In the genomic region with DNA sequence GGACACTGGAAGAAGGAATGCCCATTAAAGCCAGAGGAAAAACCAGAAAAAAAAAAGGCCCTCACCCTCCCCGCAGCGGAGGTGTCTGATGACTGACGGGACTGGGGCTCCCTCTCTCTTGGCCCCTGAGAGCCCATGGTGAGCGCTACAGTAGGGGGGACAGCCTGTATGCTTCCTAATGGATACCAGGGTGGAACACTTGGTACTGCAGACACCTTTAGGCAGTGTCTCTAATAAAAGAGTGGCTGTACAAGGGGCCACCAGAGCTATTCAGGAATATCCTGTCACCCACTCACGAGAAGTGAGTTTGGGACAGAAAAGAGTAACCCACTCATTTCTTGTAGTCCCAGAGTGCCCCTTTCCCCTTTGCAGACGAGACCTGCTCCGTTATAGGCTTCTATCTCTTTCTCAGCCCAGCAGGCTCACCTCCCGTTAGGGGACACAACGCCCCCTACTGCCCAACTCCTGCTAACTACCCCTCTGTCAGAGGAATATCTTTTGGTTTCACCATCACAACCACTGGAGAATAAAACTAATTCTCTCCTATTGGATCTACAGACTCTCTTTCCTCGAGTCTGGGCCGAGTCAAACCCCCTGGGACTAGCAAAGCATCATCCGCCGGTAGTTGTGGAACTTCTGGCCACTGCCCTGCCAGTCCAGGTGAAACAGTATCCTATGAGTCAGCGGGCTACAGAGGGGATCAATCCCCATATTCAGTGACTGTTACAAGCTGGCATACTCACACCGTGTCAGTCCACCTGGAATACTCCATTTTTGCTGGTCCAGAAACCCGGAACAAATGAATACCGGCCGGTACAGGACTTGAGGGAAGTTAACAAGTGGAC, we compare ENCODE assay signal across 8 cellular contexts. TPM values are rescaled to one million over a fixed set of nuclear protein-coding genes. Genes with fewer than 3 reads are reported as not detected.
DNase-seq lines count a peak whose midpoint lies in the region; ATAC-seq and TF ChIP-seq lines count a peak whose summit lies in the region.

No MANE protein-coding gene starts in this region.

- no peaks in the 10 kb centered on the region for H3K9me3 Mint-ChIP-seq in activated naive CD4-positive, alpha-beta T cell treated with anti-CD3 and anti-CD28 coated beads, Interleukin-2, amount 50 U/mL, for 72 hours

- DNase-seq in EL (peak; percentile 57), HUDEP-2 (lab: John Stamatoyannopoulos, UW; ENCODE audit: unreplicated experiment in 76 of 76) (peak in 70 of 76 experiments; percentile 5 to 80 (median 54)), hepatic stellate cell (ENCODE audit: low spot score) (peak; percentile 41), epidermal melanocyte (ENCODE audit: insufficient read length, low spot score) (no peak)
- peak; percentile 67 to 79 for DNase-seq in activated naive CD4-positive, alpha-beta T cell treated with anti-CD3 and anti-CD28 coated beads, Interleukin-2, amount 50 U/mL, for 72 hours (ENCODE audit: low spot score in 2 of 2)
- DNase-seq in stimulated activated CD4-positive, alpha-beta T cell treated with anti-CD3 and anti-CD28 coated beads, Interleukin-15, amount 100 ng/mL, for 1 hour (ENCODE audit: low read depth in 1 of 2, low spot score in 1 of 2), result peak; percentile 35 to 44

- ATAC-seq in GM21515 (IDR thresholded peaks at IDR 0.05; ENCODE audit: unreplicated experiment) (peak; percentile 98), SK-N-SH treated with all-trans-retinoic acid at 6 μM for 48 hours (peak; percentile 98)
- ATAC-seq in activated naive CD4-positive, alpha-beta T cell treated with anti-CD3 and anti-CD28 coated beads, Interleukin-2, amount 50 U/mL, for 72 hours, result peak; percentile 94

- H3K36me3 Mint-ChIP-seq in activated naive CD4-positive, alpha-beta T cell treated with anti-CD3 and anti-CD28 coated beads, Interleukin-2, amount 50 U/mL, for 72 hours, result no peaks in the 10 kb centered on the region

- peak overlapping the region; percentile 61 to 68 for H3K27ac Mint-ChIP-seq in activated naive CD4-positive, alpha-beta T cell treated with anti-CD3 and anti-CD28 coated beads, Interleukin-2, amount 50 U/mL, for 72 hours

TF ChIP-seq in SK-N-SH treated with all-trans-retinoic acid at 6 μM for 48 hours, 23 proteins besides CTCF, POLR2A, EP300 and RAD21:
- TF ChIP-seq ESRRG (CRISPR knock-in tag; IDR thresholded peaks at IDR 0.05) (no peak), ZNF565 (CRISPR knock-in tag; conservative IDR thresholded peaks at IDR 0.05; ENCODE audit: low read depth) (no peak), CSDC2 (CRISPR knock-in tag; IDR thresholded peaks at IDR 0.05) (no peak), TCF4 (CRISPR knock-in tag; IDR thresholded peaks at IDR 0.05; ENCODE audit: borderline replicate concordance) (no peak), PPARA (CRISPR knock-in tag; IDR thresholded peaks at IDR 0.05; ENCODE audit: borderline replicate concordance) (no peak), ZC3H10 (CRISPR knock-in tag; IDR thresholded peaks at IDR 0.05) (no peak), ZNF8 (CRISPR knock-in tag; IDR thresholded peaks at IDR 0.05) (no peak), ISL1 (CRISPR knock-in tag; IDR thresholded peaks at IDR 0.05) (no peak), TOX (CRISPR knock-in tag; IDR thresholded peaks at IDR 0.05; ENCODE audit: borderline replicate concordance) (no peak)
TF ChIP-seq in SK-N-SH treated with all-trans-retinoic acid at 6 μM for 48 hours: peak in this region for 0.

RNA-seq across cellular contexts. Expression of gene ZBTB11, which starts 40.8 kb away (rescaled TPM):
- 10 to 100 TPM; 22.7 to 48.1 TPM for total RNA-seq in activated naive CD4-positive, alpha-beta T cell treated with anti-CD3 and anti-CD28 coated beads, Interleukin-2, amount 50 U/mL, for 72 hours

RNA-seq across cellular contexts. Expression of gene RPL24, which starts 50.3 kb away (rescaled TPM):
- total RNA-seq in activated naive CD4-positive, alpha-beta T cell treated with anti-CD3 and anti-CD28 coated beads, Interleukin-2, amount 50 U/mL, for 72 hours, result 1,000 to 10,000 TPM; 1,662 to 1,709 TPM
